In the genomic region with DNA sequence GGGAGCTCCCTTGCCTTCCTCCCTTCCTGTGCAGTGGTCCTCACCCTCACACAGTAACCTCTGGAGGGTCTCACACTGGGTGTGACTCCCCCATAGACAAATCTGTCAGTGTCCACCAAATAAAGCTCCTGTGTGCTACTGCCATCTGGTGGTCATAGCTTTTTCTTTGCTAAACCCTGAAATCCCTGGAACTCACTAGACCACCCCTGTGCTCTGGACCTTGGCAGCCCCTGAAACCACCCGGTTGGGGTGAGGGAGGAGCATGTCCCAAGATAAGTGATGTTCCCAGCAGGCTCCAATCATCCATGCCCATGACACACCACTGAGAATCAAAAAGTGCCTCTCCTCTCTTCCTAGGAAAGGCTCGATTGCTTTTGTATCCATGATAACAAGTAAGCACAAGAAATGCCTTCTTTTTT, we compare ENCODE assay signal across 8 cellular contexts. TPM values are rescaled to one million over a fixed set of nuclear protein-coding genes. Genes with fewer than 3 reads are reported as not detected.
DNase-seq lines count a peak whose midpoint lies in the region; ATAC-seq and TF ChIP-seq lines count a peak whose summit lies in the region.

No MANE protein-coding gene starts in this region.

- no peaks in the 10 kb centered on the region for H4K20me1 ChIP-seq in DND-41 (ENCODE audit: insufficient read depth, low read length)
- no peaks in the 10 kb centered on the region for H4K20me1 ChIP-seq in KMS-11 (ENCODE audit: insufficient read depth)

- no peaks in the 10 kb centered on the region for H3K36me3 ChIP-seq in DND-41 (ENCODE audit: insufficient read depth, low read length)
- H3K36me3 ChIP-seq in KMS-11 (ENCODE audit: insufficient read depth) = no peaks in the 10 kb centered on the region
- peaks cover 5% of the 10 kb centered on the region; the same call in 1 of the 2 replicates for H3K36me3 ChIP-seq in RWPE2 (ENCODE audit: low read depth)
- peaks cover 5% of the 10 kb centered on the region for H3K36me3 ChIP-seq in right atrium auricular region
- H3K36me3 ChIP-seq in sigmoid colon = peaks cover 0 to 26% (median 6%) of the 10 kb centered on the region in 4 donors

- WGBS in sigmoid colon, 2 donors = 38 to 46% methylated on average over 2 of the region's 2 CpGs

- H3K27ac ChIP-seq in DND-41 (ENCODE audit: low read length) (no peak overlapping the region), KMS-11 (no peak overlapping the region), RWPE2 (ENCODE audit: poor library complexity, severe bottlenecking) (no peak overlapping the region), right atrium auricular region (no peak overlapping the region), sigmoid colon (no peak overlapping the region)

- TF ChIP-seq CTCF in DND-41 (IDR thresholded peaks at IDR 0.05; ENCODE audit: borderline replicate concordance, extremely low read depth, low read length, poor library complexity, severe bottlenecking) = peak; percentile 91
- peak; percentile 95 for TF ChIP-seq CTCF in KMS-11 (conservative IDR thresholded peaks at IDR 0.05; ENCODE audit: low read depth, low read length)
- peak; percentile 89 for TF ChIP-seq CTCF in RWPE2 (IDR thresholded peaks at IDR 0.05; ENCODE audit: poor library complexity, severe bottlenecking)
- peak; percentile 72 to 87 for TF ChIP-seq CTCF in right atrium auricular region (IDR thresholded peaks at IDR 0.05)
- peak; percentile 57 to 80 (median 70) for TF ChIP-seq CTCF in sigmoid colon (IDR thresholded peaks at IDR 0.05)

- no peak overlapping the region for H3K4me2 ChIP-seq in DND-41 (ENCODE audit: insufficient read depth, low read length)
- no peak overlapping the region for H3K4me2 ChIP-seq in KMS-11

- H3K4me1 ChIP-seq in DND-41 (ENCODE audit: insufficient read depth, low read length) = no peaks in the 10 kb centered on the region
- no peaks in the 10 kb centered on the region for H3K4me1 ChIP-seq in KMS-11 (ENCODE audit: low read depth, poor library complexity, severe bottlenecking)
- no peaks in the 10 kb centered on the region for H3K4me1 ChIP-seq in RWPE2 (ENCODE audit: insufficient read depth, poor library complexity, severe bottlenecking)
- H3K4me1 ChIP-seq in right atrium auricular region = no peaks in the 10 kb centered on the region
- H3K4me1 ChIP-seq in sigmoid colon = peaks cover 0 to under 1% (median under 1%) of the 10 kb centered on the region in 4 donors

- intact Hi-C loops in sigmoid colon (cut with DNase I) = no loop called here

- H3K4me3 ChIP-seq in DND-41 (ENCODE audit: low read depth in 1 of 2, low read length in 2 of 2) (no peak overlapping the region), KMS-11 (IDR thresholded peaks at IDR 0.05; ENCODE audit: insufficient read depth, low read depth, low read length) (no peak overlapping the region), RWPE2 (ENCODE audit: severe bottlenecking) (no peak overlapping the region), right atrium auricular region (no peak overlapping the region), sigmoid colon (no peak overlapping the region)

- ATAC-seq in DND-41 (ENCODE audit: insufficient read depth, low read depth) (peak; percentile 86), RWPE2 (ENCODE audit: low read depth) (peak; percentile 35; the same call in 2 of the 3 replicates)

- H3K79me2 ChIP-seq in DND-41 (ENCODE audit: insufficient read depth, low read length) (no peaks in the 10 kb centered on the region), KMS-11 (ENCODE audit: insufficient read depth, low read depth) (no peaks in the 10 kb centered on the region)

- DNase-seq in DND-41 (peak; percentile 64), RWPE2 (ENCODE audit: low spot score) (no peak), amniotic epithelial cell (ENCODE audit: low read depth) (peak; percentile 53), right atrium auricular region (ENCODE audit: low spot score) (no peak), sigmoid colon (no peak), OCI-M2 (lab: John Stamatoyannopoulos, UW; ENCODE audit: unreplicated experiment) (no peak), mesenteric fat pad (ENCODE audit: low spot score) (no peak)

- H3K27me3 ChIP-seq in DND-41 (ENCODE audit: insufficient read depth, low read length, poor library complexity) (no peaks in the 10 kb centered on the region), KMS-11 (ENCODE audit: insufficient read depth, low read depth) (no peaks in the 10 kb centered on the region; the same call in 1 of the 2 replicates), RWPE2 (ENCODE audit: insufficient read depth, poor library complexity, severe bottlenecking) (no peaks in the 10 kb centered on the region), right atrium auricular region (no peaks in the 10 kb centered on the region), sigmoid colon (no peaks in the 10 kb centered on the region)

- no peaks in the 10 kb centered on the region for H3K9me3 ChIP-seq in DND-41 (ENCODE audit: insufficient read depth, low read length, severe bottlenecking)
- no peaks in the 10 kb centered on the region for H3K9me3 ChIP-seq in RWPE2 (ENCODE audit: severe bottlenecking)
- no peaks in the 10 kb centered on the region for H3K9me3 ChIP-seq in right atrium auricular region
- H3K9me3 ChIP-seq in sigmoid colon = no peaks in the 10 kb centered on the region

- no peak overlapping the region for H3K9ac ChIP-seq in DND-41 (ENCODE audit: low read depth, low read length)
- no peak overlapping the region for H3K9ac ChIP-seq in KMS-11

- H2AFZ ChIP-seq in DND-41 (ENCODE audit: low read depth, low read length) (no peak overlapping the region), KMS-11 (ENCODE audit: low read depth) (no peak overlapping the region)

- TF ChIP-seq EP300 in sigmoid colon (IDR thresholded peaks at IDR 0.05) = no peak

- TF ChIP-seq POLR2A in sigmoid colon (IDR thresholded peaks at IDR 0.05) = no peak

RNA-seq across cellular contexts. Expression of a gene that starts 6.5 kb away (rescaled TPM):
- total RNA-seq in right atrium auricular region = 1 to 10 TPM; 3.7 to 6.3 TPM
- 10 to 100 TPM; 14.1 to 20.1 (median 18.3) TPM for total RNA-seq in sigmoid colon
- polyA plus RNA-seq in sigmoid colon = 10 to 100 TPM in 1 of 3 donors, 1 to 10 TPM in 2; 4.3 to 21.0 (median 4.9) TPM
- total RNA-seq in mesenteric fat pad = 9.4 TPM

RNA-seq across cellular contexts. Expression of a gene that starts 25.7 kb away (rescaled TPM):
- 10 to 100 TPM; 22.4 to 25.1 TPM for total RNA-seq in right atrium auricular region
- 10 to 100 TPM; 13.8 to 44.7 (median 19.5) TPM for total RNA-seq in sigmoid colon
- 10 to 100 TPM; 18.0 to 28.2 (median 21.2) TPM for polyA plus RNA-seq in sigmoid colon
- 44.9 TPM for total RNA-seq in mesenteric fat pad

RNA-seq across cellular contexts. Expression of a gene that starts 29.5 kb away (rescaled TPM):
- total RNA-seq in right atrium auricular region (10 to 100 TPM; 55.0 to 97.6 TPM), sigmoid colon (10 to 100 TPM; 22.1 to 69.8 (median 31.2) TPM), mesenteric fat pad (152 TPM)
- 10 to 100 TPM; 43.2 to 60.8 (median 55.9) TPM for polyA plus RNA-seq in sigmoid colon

RNA-seq across cellular contexts. Expression of a gene that starts 31.9 kb away (rescaled TPM):
- total RNA-seq in right atrium auricular region (10 to 100 TPM; 32.3 to 37.5 TPM), sigmoid colon (10 to 100 TPM; 29.8 to 46.7 (median 32.9) TPM), mesenteric fat pad (20.3 TPM)
- polyA plus RNA-seq in sigmoid colon = 10 to 100 TPM; 52.7 to 61.0 (median 54.1) TPM

RNA-seq across cellular contexts. Expression of a gene that starts 55.8 kb away (rescaled TPM):
- not detected for total RNA-seq in right atrium auricular region
- 1 to 10 TPM in 1 of 4 donors, under 1 TPM in 1, not detected in 2; 0.99 to 1.1 TPM for total RNA-seq in sigmoid colon
- polyA plus RNA-seq in sigmoid colon = under 1 TPM in 1 of 3 donors, not detected in 2; 0.22 TPM
- not detected for total RNA-seq in mesenteric fat pad

Comparison
In these comparisons a context has a peak if more than half of its experiments do, and no peak if none do; other contexts are left out.
1. DNase-seq: peak in DND-41 (single experiment) and amniotic epithelial cell (single experiment); none in RWPE2 (single experiment), right atrium auricular region (single experiment), sigmoid colon (single experiment), OCI-M2 (single experiment) and mesenteric fat pad (single experiment).
2. Peak in every context shown above with its lines, with median percentiles within 50 percentile points of each other: CTCF ChIP-seq.